In the genomic region with DNA sequence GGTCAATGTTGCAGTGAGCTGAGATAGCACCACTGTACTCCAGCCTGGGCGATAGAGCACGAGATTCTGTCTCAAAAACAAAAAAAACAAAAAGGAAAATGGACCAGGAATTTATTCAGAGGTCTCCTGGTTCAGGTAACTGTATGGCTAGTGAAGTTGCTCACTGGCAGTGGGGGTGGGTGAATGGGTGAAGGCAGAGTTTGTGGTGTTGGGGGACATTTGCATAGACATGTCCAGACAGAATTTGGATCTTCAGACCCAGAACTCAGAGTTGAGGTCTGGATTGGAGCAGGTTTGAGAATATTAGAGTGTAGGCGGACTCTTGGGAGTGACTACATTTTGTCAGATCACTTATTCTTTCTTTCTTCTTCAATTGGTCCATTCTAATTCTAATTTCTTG, we compare ENCODE assay signal across 1 cellular context.
TF ChIP-seq lines count a peak whose summit lies in the region.

No MANE protein-coding gene starts in this region.

TF ChIP-seq in GM12878, 131 proteins besides CTCF, POLR2A, EP300 and RAD21:
- TF ChIP-seq, protein P1, sequence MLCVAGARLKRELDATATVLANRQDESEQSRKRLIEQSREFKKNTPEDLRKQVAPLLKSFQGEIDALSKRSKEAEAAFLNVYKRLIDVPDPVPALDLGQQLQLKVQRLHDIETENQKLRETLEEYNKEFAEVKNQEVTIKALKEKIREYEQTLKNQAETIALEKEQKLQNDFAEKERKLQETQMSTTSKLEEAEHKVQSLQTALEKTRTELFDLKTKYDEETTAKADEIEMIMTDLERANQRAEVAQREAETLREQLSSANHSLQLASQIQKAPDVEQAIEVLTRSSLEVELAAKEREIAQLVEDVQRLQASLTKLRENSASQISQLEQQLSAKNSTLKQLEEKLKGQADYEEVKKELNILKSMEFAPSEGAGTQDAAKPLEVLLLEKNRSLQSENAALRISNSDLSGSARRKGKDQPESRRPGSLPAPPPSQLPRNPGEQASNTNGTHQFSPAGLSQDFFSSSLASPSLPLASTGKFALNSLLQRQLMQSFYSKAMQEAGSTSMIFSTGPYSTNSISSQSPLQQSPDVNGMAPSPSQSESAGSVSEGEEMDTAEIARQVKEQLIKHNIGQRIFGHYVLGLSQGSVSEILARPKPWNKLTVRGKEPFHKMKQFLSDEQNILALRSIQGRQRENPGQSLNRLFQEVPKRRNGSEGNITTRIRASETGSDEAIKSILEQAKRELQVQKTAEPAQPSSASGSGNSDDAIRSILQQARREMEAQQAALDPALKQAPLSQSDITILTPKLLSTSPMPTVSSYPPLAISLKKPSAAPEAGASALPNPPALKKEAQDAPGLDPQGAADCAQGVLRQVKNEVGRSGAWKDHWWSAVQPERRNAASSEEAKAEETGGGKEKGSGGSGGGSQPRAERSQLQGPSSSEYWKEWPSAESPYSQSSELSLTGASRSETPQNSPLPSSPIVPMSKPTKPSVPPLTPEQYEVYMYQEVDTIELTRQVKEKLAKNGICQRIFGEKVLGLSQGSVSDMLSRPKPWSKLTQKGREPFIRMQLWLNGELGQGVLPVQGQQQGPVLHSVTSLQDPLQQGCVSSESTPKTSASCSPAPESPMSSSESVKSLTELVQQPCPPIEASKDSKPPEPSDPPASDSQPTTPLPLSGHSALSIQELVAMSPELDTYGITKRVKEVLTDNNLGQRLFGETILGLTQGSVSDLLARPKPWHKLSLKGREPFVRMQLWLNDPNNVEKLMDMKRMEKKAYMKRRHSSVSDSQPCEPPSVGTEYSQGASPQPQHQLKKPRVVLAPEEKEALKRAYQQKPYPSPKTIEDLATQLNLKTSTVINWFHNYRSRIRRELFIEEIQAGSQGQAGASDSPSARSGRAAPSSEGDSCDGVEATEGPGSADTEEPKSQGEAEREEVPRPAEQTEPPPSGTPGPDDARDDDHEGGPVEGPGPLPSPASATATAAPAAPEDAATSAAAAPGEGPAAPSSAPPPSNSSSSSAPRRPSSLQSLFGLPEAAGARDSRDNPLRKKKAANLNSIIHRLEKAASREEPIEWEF (IDR thresholded peaks at IDR 0.05; ENCODE audit: insufficient replicate concordance, low read depth, low read length): no peak
- TF ChIP-seq DPF2 (IDR thresholded peaks at IDR 0.05) (no peak), MTA2 (IDR thresholded peaks at IDR 0.05; ENCODE audit: low read depth) (no peak), BACH1 (IDR thresholded peaks at IDR 0.05; ENCODE audit: borderline replicate concordance) (no peak), FOXK2 (IDR thresholded peaks at IDR 0.05) (no peak)
- TF ChIP-seq, protein P2, sequence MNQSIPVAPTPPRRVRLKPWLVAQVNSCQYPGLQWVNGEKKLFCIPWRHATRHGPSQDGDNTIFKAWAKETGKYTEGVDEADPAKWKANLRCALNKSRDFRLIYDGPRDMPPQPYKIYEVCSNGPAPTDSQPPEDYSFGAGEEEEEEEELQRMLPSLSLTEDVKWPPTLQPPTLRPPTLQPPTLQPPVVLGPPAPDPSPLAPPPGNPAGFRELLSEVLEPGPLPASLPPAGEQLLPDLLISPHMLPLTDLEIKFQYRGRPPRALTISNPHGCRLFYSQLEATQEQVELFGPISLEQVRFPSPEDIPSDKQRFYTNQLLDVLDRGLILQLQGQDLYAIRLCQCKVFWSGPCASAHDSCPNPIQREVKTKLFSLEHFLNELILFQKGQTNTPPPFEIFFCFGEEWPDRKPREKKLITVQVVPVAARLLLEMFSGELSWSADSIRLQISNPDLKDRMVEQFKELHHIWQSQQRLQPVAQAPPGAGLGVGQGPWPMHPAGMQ (IDR thresholded peaks at IDR 0.05; ENCODE audit: borderline replicate concordance): no peak
- TF ChIP-seq, protein P3, sequence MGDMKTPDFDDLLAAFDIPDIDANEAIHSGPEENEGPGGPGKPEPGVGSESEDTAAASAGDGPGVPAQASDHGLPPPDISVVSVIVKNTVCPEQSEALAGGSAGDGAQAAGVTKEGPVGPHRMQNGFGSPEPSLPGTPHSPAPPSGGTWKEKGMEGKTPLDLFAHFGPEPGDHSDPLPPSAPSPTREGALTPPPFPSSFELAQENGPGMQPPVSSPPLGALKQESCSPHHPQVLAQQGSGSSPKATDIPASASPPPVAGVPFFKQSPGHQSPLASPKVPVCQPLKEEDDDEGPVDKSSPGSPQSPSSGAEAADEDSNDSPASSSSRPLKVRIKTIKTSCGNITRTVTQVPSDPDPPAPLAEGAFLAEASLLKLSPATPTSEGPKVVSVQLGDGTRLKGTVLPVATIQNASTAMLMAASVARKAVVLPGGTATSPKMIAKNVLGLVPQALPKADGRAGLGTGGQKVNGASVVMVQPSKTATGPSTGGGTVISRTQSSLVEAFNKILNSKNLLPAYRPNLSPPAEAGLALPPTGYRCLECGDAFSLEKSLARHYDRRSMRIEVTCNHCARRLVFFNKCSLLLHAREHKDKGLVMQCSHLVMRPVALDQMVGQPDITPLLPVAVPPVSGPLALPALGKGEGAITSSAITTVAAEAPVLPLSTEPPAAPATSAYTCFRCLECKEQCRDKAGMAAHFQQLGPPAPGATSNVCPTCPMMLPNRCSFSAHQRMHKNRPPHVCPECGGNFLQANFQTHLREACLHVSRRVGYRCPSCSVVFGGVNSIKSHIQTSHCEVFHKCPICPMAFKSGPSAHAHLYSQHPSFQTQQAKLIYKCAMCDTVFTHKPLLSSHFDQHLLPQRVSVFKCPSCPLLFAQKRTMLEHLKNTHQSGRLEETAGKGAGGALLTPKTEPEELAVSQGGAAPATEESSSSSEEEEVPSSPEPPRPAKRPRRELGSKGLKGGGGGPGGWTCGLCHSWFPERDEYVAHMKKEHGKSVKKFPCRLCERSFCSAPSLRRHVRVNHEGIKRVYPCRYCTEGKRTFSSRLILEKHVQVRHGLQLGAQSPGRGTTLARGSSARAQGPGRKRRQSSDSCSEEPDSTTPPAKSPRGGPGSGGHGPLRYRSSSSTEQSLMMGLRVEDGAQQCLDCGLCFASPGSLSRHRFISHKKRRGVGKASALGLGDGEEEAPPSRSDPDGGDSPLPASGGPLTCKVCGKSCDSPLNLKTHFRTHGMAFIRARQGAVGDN (IDR thresholded peaks at IDR 0.05): no peak
